In the genomic region with DNA sequence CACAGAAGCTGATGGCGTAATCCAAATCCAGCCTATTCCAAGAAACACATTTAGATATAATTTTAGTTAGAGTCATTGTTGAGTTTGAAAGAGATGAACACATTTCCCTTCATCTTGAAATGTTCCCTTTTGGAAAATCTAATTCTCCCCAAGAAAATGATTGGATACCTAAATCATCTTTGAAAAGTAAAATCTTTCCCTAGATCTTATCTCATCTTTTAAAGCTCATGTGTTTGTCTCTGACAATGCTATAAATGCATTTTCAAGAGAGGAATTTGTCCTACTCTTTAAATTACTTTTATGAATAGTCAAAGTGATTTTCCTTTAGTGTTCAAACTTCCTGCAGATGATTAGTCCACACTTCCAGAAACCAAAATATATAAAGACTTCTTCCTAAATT, we compare ENCODE assay signal across 35 cellular contexts.
"Had no signal": no experiment of that assay in that cellular context is flagged by ENCODE, and none has a peak within 500 bp of the region (broad histone marks: within the 10 kb centered on the region; RNA-seq: fewer than 3 reads in every experiment).

No MANE protein-coding gene starts in this region.

- H3K9ac ChIP-seq: KMS-11 had no signal

- DNase-seq: Karpas-422, Kasumi-1, KBM-7, KG1, MG63, MM.1S, MV-4-11, NCI-H1048, NCI-H1092, NCI-H1092 treated with DMSO at 0.1 percent for 48 hours, NCI-H1105, NCI-H1105 treated with DMSO at 0.1 percent for 48 hours, NCI-H1417, NCI-H1417 treated with DMSO at 0.1 percent for 48 hours, NCI-H1436, NCI-H1436 treated with DMSO at 0.1 percent for 48 hours, NCI-H146, NCI-H1694, NCI-H1694 treated with DMSO at 0.1 percent for 48 hours, NCI-H187, NCI-H187 treated with DMSO at 0.1 percent for 48 hours, NCI-H1930, NCI-H2029, NCI-H2029 treated with DMSO at 0.1 percent for 48 hours, NCI-H2081, NCI-H2081 treated with DMSO at 0.1 percent for 48 hours, NCI-H2107, NCI-H2171, NCI-H2171 treated with DMSO at 0.1 percent for 48 hours, NCI-H2227 treated with DMSO at 0.1 percent for 48 hours, NCI-H226, NCI-H345, NCI-H446, NCI-H446 treated with DMSO at 0.1 percent for 48 hours had no signal

- H3K27me3 ChIP-seq: MG63 had no signal

- H3K27ac ChIP-seq: KMS-11 had no signal

- H3K9me3 ChIP-seq: MG63 had no signal

- H3K36me3 ChIP-seq: MG63 had no signal

- H3K4me2 ChIP-seq: KMS-11 had no signal

- H3K4me3 ChIP-seq: MG63 had no signal
